1 cellular context compared by ENCODE assay signal in genomic region chr20:7196481-7196880, GRCh38.
TF ChIP-seq lines count a peak whose summit lies in the region.

No MANE protein-coding gene starts in this region.

TF ChIP-seq in GM23338, 12 proteins besides CTCF, POLR2A, EP300 and RAD21 (continued from another document):
- TF ChIP-seq CREB1 (CRISPR knock-in tag; IDR thresholded peaks at IDR 0.05; ENCODE audit: low read depth) (no peak), JUNB (IDR thresholded peaks at IDR 0.05; ENCODE audit: unreplicated experiment) (no peak), ZNF114 (CRISPR knock-in tag; IDR thresholded peaks at IDR 0.05) (no peak)
TF ChIP-seq in GM23338: peak in this region for 0.
